ENCODE assay signal across 1 cellular context in genomic region chr12:101830391-101831325, GRCh38.
TF ChIP-seq lines count a peak whose summit lies in the region.

TSS of gene GNPTAB (minus strand) at chr12:101830959. CDS start at chr12:101830675, 284 bp downstream.

TF ChIP-seq in HepG2, 621 proteins besides CTCF, POLR2A, EP300 and RAD21 (continued from another document and continues in another):
- 0 out of 2 replicates have a peak, but pooled peaks have one; percentile 35 for TF ChIP-seq ZNF280D (CRISPR knock-in tag; IDR thresholded peaks at IDR 0.05)
- no peak for TF ChIP-seq CBFB (CRISPR knock-in tag; IDR thresholded peaks at IDR 0.05)
- 0 out of 2 replicates have a peak, but pooled peaks have one; percentile 25 for TF ChIP-seq ZNF614 (CRISPR knock-in tag; IDR thresholded peaks at IDR 0.05; ENCODE audit: borderline replicate concordance)
- peak; percentile 42; the same call in 1 of the 2 replicates for TF ChIP-seq ZNF580 (CRISPR knock-in tag; IDR thresholded peaks at IDR 0.05; ENCODE audit: borderline replicate concordance, low read depth)
- no peak for TF ChIP-seq THAP7 (CRISPR knock-in tag; IDR thresholded peaks at IDR 0.05)
- TF ChIP-seq KMT2B (CRISPR knock-in tag; IDR thresholded peaks at IDR 0.05) = 0 out of 2 replicates have a peak, but pooled peaks have one; percentile 32
- TF ChIP-seq IKZF4 (CRISPR knock-in tag; IDR thresholded peaks at IDR 0.05; ENCODE audit: borderline replicate concordance, low read depth, not compliant biosample characterization) = peak; percentile 23
- TF ChIP-seq E2F5 (CRISPR knock-in tag; conservative IDR thresholded peaks at IDR 0.05) = 0 out of 2 replicates have a peak, but pooled peaks have one; percentile 31
- TF ChIP-seq ZNF883 (CRISPR knock-in tag; IDR thresholded peaks at IDR 0.05; ENCODE audit: not compliant biosample characterization) = no peak
- no peak for TF ChIP-seq CEBPZ (IDR thresholded peaks at IDR 0.05; ENCODE audit: low read length)
- 0 out of 2 replicates have a peak, but pooled peaks have one; percentile 16 for TF ChIP-seq ZNF567 (CRISPR knock-in tag; IDR thresholded peaks at IDR 0.05; ENCODE audit: borderline replicate concordance)
- peak; percentile 57; the same call in 1 of the 2 replicates for TF ChIP-seq TARDBP (CRISPR knock-in tag; IDR thresholded peaks at IDR 0.05)
- TF ChIP-seq PHF20 (CRISPR knock-in tag; IDR thresholded peaks at IDR 0.05) = peak; percentile 51; the same call in 1 of the 2 replicates
- TF ChIP-seq ZHX2 (IDR thresholded peaks at IDR 0.05; ENCODE audit: low read depth) = peak; percentile 7; the same call in 1 of the 2 replicates
- TF ChIP-seq ZHX2 (CRISPR knock-in tag; IDR thresholded peaks at IDR 0.05; ENCODE audit: borderline replicate concordance) = no peak
- peak; percentile 64 for TF ChIP-seq STAG1 (CRISPR knock-in tag; IDR thresholded peaks at IDR 0.05)
- peak; percentile 29; the same call in 1 of the 2 replicates for TF ChIP-seq ZFX (CRISPR knock-in tag; IDR thresholded peaks at IDR 0.05; ENCODE audit: low read depth)
- peak; percentile 80; the same call in 1 of the 2 replicates for TF ChIP-seq IRF9 (CRISPR knock-in tag; IDR thresholded peaks at IDR 0.05; ENCODE audit: borderline replicate concordance)
- peak; percentile 26; the same call in 1 of the 2 replicates for TF ChIP-seq SALL1 (CRISPR knock-in tag; IDR thresholded peaks at IDR 0.05)
- no peak for TF ChIP-seq ZBTB1 (CRISPR knock-in tag; IDR thresholded peaks at IDR 0.05; ENCODE audit: borderline replicate concordance)
- TF ChIP-seq ZNF558 (CRISPR knock-in tag; IDR thresholded peaks at IDR 0.05; ENCODE audit: borderline replicate concordance) = peak; percentile 46; the same call in 1 of the 2 replicates
- 0 out of 2 replicates have a peak, but pooled peaks have one; percentile 43 for TF ChIP-seq AKAP8 (CRISPR knock-in tag; IDR thresholded peaks at IDR 0.05)
- TF ChIP-seq MYC (CRISPR knock-in tag; IDR thresholded peaks at IDR 0.05; ENCODE audit: borderline replicate concordance) = 0 out of 2 replicates have a peak, but pooled peaks have one; percentile 41
- TF ChIP-seq HMGXB4 (CRISPR knock-in tag; IDR thresholded peaks at IDR 0.05; ENCODE audit: borderline replicate concordance in 1 of 2, low read depth in 1 of 2) = peak; percentile 53 to 78; a peak in 2 of 4 replicates
- 0 out of 2 replicates have a peak, but pooled peaks have one; percentile 19 for TF ChIP-seq ZNF563 (CRISPR knock-in tag; IDR thresholded peaks at IDR 0.05)
- peak; percentile 59; the same call in 1 of the 2 replicates for TF ChIP-seq TGIF2 (CRISPR knock-in tag; IDR thresholded peaks at IDR 0.05)
- TF ChIP-seq ZNF292 (CRISPR knock-in tag; IDR thresholded peaks at IDR 0.05; ENCODE audit: borderline replicate concordance, low read depth) = 0 out of 2 replicates have a peak, but pooled peaks have one; percentile 18
- TF ChIP-seq RBFOX2 (IDR thresholded peaks at IDR 0.05; ENCODE audit: low read depth, low read length) = peak; percentile 62; the same call in 1 of the 2 replicates
